Comparison of ENCODE assay signal across 8 cellular contexts in genomic region chr2:68362069-68362468, GRCh38. TPM values are rescaled to one million over a fixed set of nuclear protein-coding genes. Genes with fewer than 3 reads are reported as not detected.
DNase-seq lines count a peak whose midpoint lies in the region; ATAC-seq, FAIRE-seq and TF ChIP-seq lines count a peak whose summit lies in the region.

No MANE protein-coding gene starts in this region.

- no peak for TF ChIP-seq POLR2A in A549 (IDR thresholded peaks at IDR 0.05; ENCODE audit: low read length)

- peak overlapping the region in 1 of 2 donors; percentile 34 for H3K9ac ChIP-seq in liver (ENCODE audit: low read depth in 1 of 2, low read length in 2 of 2)

- H3K9me3 ChIP-seq in A549 (no peaks in the 10 kb centered on the region), liver (ENCODE audit: control insufficient read depth in 4 of 4, low read length in 3 of 4) (no peaks in the 10 kb centered on the region)

- FAIRE-seq in A549 (lab: Jason Lieb, UNC) = no peak
- peak; percentile 96 for FAIRE-seq in GM18507 (lab: Jason Lieb, UNC)

- H3K27me3 ChIP-seq in liver (ENCODE audit: control insufficient read depth in 4 of 4, insufficient read depth in 4 of 4, low read length in 3 of 4) = no peaks in the 10 kb centered on the region

- no peaks in the 10 kb centered on the region for H3K4me1 ChIP-seq in A549
- peaks cover 0 to 5% (median 2%) of the 10 kb centered on the region in 4 donors for H3K4me1 ChIP-seq in liver (ENCODE audit: control insufficient read depth in 4 of 4, insufficient read depth in 4 of 4, low read length in 3 of 4)

- WGBS in A549 (ENCODE audit: missing lambda C conversion rate) = 26% methylated on average over 12 of the region's 12 CpGs
- 30% methylated on average over 12 of the region's 12 CpGs for WGBS in liver

- peaks cover 7% of the 10 kb centered on the region for H3K4me1 Mint-ChIP-seq in chondrocyte (ENCODE audit: low read depth)

- no peak overlapping the region for H3K27ac Mint-ChIP-seq in chondrocyte (ENCODE audit: unreplicated experiment)

- no peaks in the 10 kb centered on the region for H3K36me3 Mint-ChIP-seq in chondrocyte (ENCODE audit: low read depth)

- peaks cover 6% of the 10 kb centered on the region for H3K9me3 Mint-ChIP-seq in chondrocyte (ENCODE audit: low read depth)

- DNase-seq in A549 (ENCODE audit: low read depth in 1 of 2, low spot score in 1 of 2) (peak; percentile 65 to 81), GM18507 (ENCODE audit: extremely low spot score, insufficient read length, low read depth) (peak; percentile 51), NCI-H446 (lab: John Stamatoyannopoulos, UW) (peak; percentile 27 to 81), chondrocyte (ENCODE audit: low spot score) (no peak)
- DNase-seq in stimulated activated CD8-positive, alpha-beta memory T cell treated with anti-CD3 and anti-CD28 coated beads, Interleukin-12 subunit alpha, Interleukin-12 subunit beta, amount 100 ng/mL, for 1 hour (ENCODE audit: low read depth) = peak; percentile 71

- H3K4me3 ChIP-seq in A549 (no peak overlapping the region), liver (ENCODE audit: low read depth in 1 of 3, low read length in 3 of 3) (no peak overlapping the region)

- H3K4me3 Mint-ChIP-seq in chondrocyte (ENCODE audit: unreplicated experiment) = no peak overlapping the region

- H3K27me3 Mint-ChIP-seq in chondrocyte (ENCODE audit: low read depth) = no peaks in the 10 kb centered on the region

- no peak for TF ChIP-seq EP300 in A549 (IDR thresholded peaks at IDR 0.05)

- CTCF ChIA-PET in A549 (lab: Yijun Ruan, JAX) = interaction anchor here (0.7 to 3.8 kb wide), 4 partner anchors 11 to 79 kb away, joined by 5 to 30 read pairs (median 6); no protein-coding TSS in a partner anchor

- no peak overlapping the region for H3K27ac ChIP-seq in A549
- H3K27ac ChIP-seq in liver (ENCODE audit: low read depth in 1 of 2, low read length in 2 of 2) = no peak overlapping the region

- peak; percentile 69 for TF ChIP-seq CTCF in A549 (IDR thresholded peaks at IDR 0.05)
- TF ChIP-seq CTCF in chondrocyte (IDR thresholded peaks at IDR 0.05) = peak; percentile 82
- peak; percentile 87 for TF ChIP-seq CTCF in liver (IDR thresholded peaks at IDR 0.05; ENCODE audit: low read depth, low read length, missing input control)

- H3K36me3 ChIP-seq in liver (ENCODE audit: control insufficient read depth in 4 of 4, insufficient read depth in 3 of 4, low read depth in 1 of 4, low read length in 3 of 4) = no peaks in the 10 kb centered on the region

- TF ChIP-seq RAD21 in A549 (conservative IDR thresholded peaks at IDR 0.05 in 1 of 2, IDR thresholded peaks at IDR 0.05 in 1 of 2) (peak; percentile 68 to 83), liver (IDR thresholded peaks at IDR 0.05) (peak; percentile 88 to 91)

- peak; percentile 45 to 83; a peak in 4 of 6 replicates for ATAC-seq in A549
- peak; percentile 47 for ATAC-seq in HG03097 (IDR thresholded peaks at IDR 0.05; ENCODE audit: low FRiP score, unreplicated experiment)
- ATAC-seq in activated CD4-positive, CD25-positive, alpha-beta regulatory T cell treated with anti-CD3 and anti-CD28 coated beads, Interleukin-2, amount 50 U/mL, for 24 hours = peak; percentile 83

- peak overlapping the region; percentile 53 for H3K4me2 ChIP-seq in A549

- POLR2A ChIA-PET in A549 (lab: Yijun Ruan, JAX) = no interaction called here

TF ChIP-seq in A549, 52 proteins besides CTCF, POLR2A, EP300 and RAD21 (continues in another document):
- TF ChIP-seq EHF (CRISPR knock-in tag; IDR thresholded peaks at IDR 0.05) = no peak
- TF ChIP-seq E2F6 (IDR thresholded peaks at IDR 0.05; ENCODE audit: borderline replicate concordance, low read depth) = peak; percentile 97
- no peak for TF ChIP-seq GATA3 (IDR thresholded peaks at IDR 0.05; ENCODE audit: borderline replicate concordance)
- TF ChIP-seq MAFK (IDR thresholded peaks at IDR 0.05; ENCODE audit: partially characterized antibody) = no peak
- no peak for TF ChIP-seq POLR2AphosphoS2 (conservative IDR thresholded peaks at IDR 0.05; ENCODE audit: low read length)
- peak; percentile 100 for TF ChIP-seq MAX (IDR thresholded peaks at IDR 0.05)
- no peak for TF ChIP-seq TP53 (CRISPR knock-in tag; IDR thresholded peaks at IDR 0.05)
- no peak for TF ChIP-seq FOSB (CRISPR knock-in tag; IDR thresholded peaks at IDR 0.05)
- peak; percentile 64 for TF ChIP-seq CHD2 (IDR thresholded peaks at IDR 0.05; ENCODE audit: low read length, partially characterized antibody)
- no peak for TF ChIP-seq RNF2 (IDR thresholded peaks at IDR 0.05; ENCODE audit: borderline replicate concordance, low read depth)
- TF ChIP-seq MYC (IDR thresholded peaks at IDR 0.05; ENCODE audit: borderline replicate concordance, low read length) = peak; percentile 99
- no peak for TF ChIP-seq CBX2 (IDR thresholded peaks at IDR 0.05; ENCODE audit: borderline replicate concordance, low read depth)
- no peak for TF ChIP-seq ZNF302 (CRISPR knock-in tag; IDR thresholded peaks at IDR 0.05)

TF ChIP-seq in liver, 16 proteins besides CTCF, POLR2A, EP300 and RAD21 (continues in another document):
- no peak for TF ChIP-seq NR2F2 (IDR thresholded peaks at IDR 0.05)
- TF ChIP-seq ATF3 (IDR thresholded peaks at IDR 0.05) = no peak
- no peak for TF ChIP-seq ZBTB33 (IDR thresholded peaks at IDR 0.05)
- TF ChIP-seq GABPA (IDR thresholded peaks at IDR 0.05 in 1 of 2, conservative IDR thresholded peaks at IDR 0.05 in 1 of 2) = no peak
- no peak for TF ChIP-seq TAF1 (conservative IDR thresholded peaks at IDR 0.05)
- TF ChIP-seq RXRA (IDR thresholded peaks at IDR 0.05) = peak; percentile 6 to 10
- no peak for TF ChIP-seq HNF4G (IDR thresholded peaks at IDR 0.05)
- TF ChIP-seq FOXA1 (IDR thresholded peaks at IDR 0.05) = no peak
- no peak for TF ChIP-seq EGR1 (IDR thresholded peaks at IDR 0.05; ENCODE audit: low read depth in 2 of 2)
- no peak for TF ChIP-seq HNF4A (conservative IDR thresholded peaks at IDR 0.05)
- peak; percentile 69 for TF ChIP-seq YY1 (IDR thresholded peaks at IDR 0.05)
- TF ChIP-seq REST (IDR thresholded peaks at IDR 0.05) = no peak
- TF ChIP-seq FOXA2 (IDR thresholded peaks at IDR 0.05) = no peak

RNA-seq across cellular contexts. Expression of gene PLEK, which starts 3.0 kb away (rescaled TPM):
- polyA plus RNA-seq in A549 (2011; rRNA removed) (not detected in 2 replicates), A549 (2017; fragmentation: RNase III; extraction: RNeasy Plus Mini Kit Qiagen cat#74134 plus additional on column Dnase treatment) (0.04 TPM in 1 of 3 replicates, not detected in the others), liver (1 to 10 TPM; 2.6 to 3.9 TPM)
- polyA plus RNA-seq in A549 (2012; cell fraction: cytosol; rRNA removed) = not detected in 2 replicates
- not detected in 2 replicates for polyA plus RNA-seq in A549 (2012; cell fraction: nucleus; rRNA removed)
- not detected in 2 replicates for polyA minus RNA-seq in A549 (2011; rRNA and poly(A)+ RNA removed)
- total RNA-seq in chondrocyte (0.15 TPM in 1 of 3 replicates, not detected in the others), liver (10 to 100 TPM in 1 of 2 donors, 1 to 10 TPM in 1; 5.3 to 40.6 TPM)

RNA-seq across cellular contexts. Expression of gene CNRIP1, which starts 42.3 kb away (rescaled TPM):
- polyA plus RNA-seq in A549 (2011; rRNA removed) (0.93 and 1.2 TPM in 2 replicates), A549 (2017; fragmentation: RNase III; extraction: RNeasy Plus Mini Kit Qiagen cat#74134 plus additional on column Dnase treatment) (2.3 to 2.9 TPM (median 2.6 TPM) in 3 replicates), liver (1 to 10 TPM; 2.9 to 3.3 TPM)
- polyA plus RNA-seq in A549 (2012; cell fraction: cytosol; rRNA removed) = 0.63 and 0.97 TPM in 2 replicates
- polyA plus RNA-seq in A549 (2012; cell fraction: nucleus; rRNA removed) = 0.44 and 0.47 TPM in 2 replicates
- 0.33 and 0.58 TPM in 2 replicates for polyA minus RNA-seq in A549 (2011; rRNA and poly(A)+ RNA removed)
- total RNA-seq in chondrocyte (23.4 to 25.9 TPM (median 24.7 TPM) in 3 replicates), liver (10 to 100 TPM in 1 of 2 donors, 1 to 10 TPM in 1; 2.8 to 26.4 TPM)
